Comparison of ENCODE assay signal across 8 cellular contexts in the genomic region with DNA sequence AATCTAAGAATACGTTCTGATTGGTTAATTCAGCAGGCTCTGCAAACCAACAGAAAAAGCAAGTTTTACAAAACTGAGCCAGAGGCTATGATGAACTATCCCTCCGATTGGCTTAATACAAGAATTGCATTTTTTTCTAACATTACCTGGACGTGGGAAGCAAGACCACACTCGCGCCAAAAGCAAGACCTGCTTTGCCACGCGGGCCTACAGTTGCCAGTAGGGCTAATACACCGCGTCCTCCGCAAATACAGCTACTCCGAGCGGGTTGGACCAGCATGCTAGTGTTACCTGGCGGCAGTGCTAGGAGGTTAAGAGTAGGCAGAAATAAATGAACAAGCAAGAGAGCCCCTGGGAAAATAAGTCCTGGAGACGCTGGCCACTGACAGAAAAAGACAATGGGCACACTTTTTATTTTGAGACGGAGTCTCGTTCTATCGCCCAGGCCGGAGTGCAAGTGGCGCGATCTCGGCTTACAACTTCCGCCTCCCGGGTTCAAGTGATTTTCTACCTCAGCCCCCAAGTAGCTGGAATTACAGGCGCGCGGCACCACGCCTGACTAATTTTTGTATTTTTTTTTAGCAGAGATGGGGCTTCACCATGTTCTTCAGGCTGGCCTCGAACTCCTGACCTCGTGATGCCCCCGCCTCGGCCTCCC.
DNase-seq lines count a peak whose midpoint lies in the region; ATAC-seq and TF ChIP-seq lines count a peak whose summit lies in the region.

No MANE protein-coding gene starts in this region.

- no peaks in the 10 kb centered on the region for H3K9me3 ChIP-seq in BLaER1 treated with 17β-estradiol and CSF1 and Interleukin-3, amounts not matched to agents 10 nM and 100 nM (replicated peaks in 1 of 11)
- H3K9me3 ChIP-seq in PC-9 (ENCODE audit: insufficient read depth, low read depth) = no peaks in the 10 kb centered on the region
- H3K9me3 ChIP-seq in mesenchymal stem cell (ENCODE audit: control insufficient read depth, low read length) = no peaks in the 10 kb centered on the region
- H3K9me3 ChIP-seq in thymus (ENCODE audit: control insufficient read depth) = no peaks in the 10 kb centered on the region

- H2BK5ac ChIP-seq in mesenchymal stem cell (ENCODE audit: low read depth, low read length, poor library complexity, severe bottlenecking) = no peak overlapping the region

- TF ChIP-seq CTCF in PC-9 (conservative IDR thresholded peaks at IDR 0.05) = no peak
- TF ChIP-seq CTCF in brain microvascular endothelial cell (IDR thresholded peaks at IDR 0.05; ENCODE audit: low read depth, low read length, missing control alignments) = no peak

- no peak overlapping the region for H4K91ac ChIP-seq in mesenchymal stem cell (ENCODE audit: low read length)

- H3K9me2 ChIP-seq in PC-9 (ENCODE audit: insufficient read depth) = no peaks in the 10 kb centered on the region

- H3K4me3 ChIP-seq in BLaER1 treated with 17β-estradiol and CSF1 and Interleukin-3, amounts not matched to agents 10 nM and 100 nM = peak overlapping the region; percentile 61 to 79 (median 72)
- peak overlapping the region; percentile 70 for H3K4me3 ChIP-seq in PC-9
- H3K4me3 ChIP-seq in brain microvascular endothelial cell (ENCODE audit: low read depth, low read length) = peak overlapping the region; percentile 59
- H3K4me3 ChIP-seq in mesenchymal stem cell (ENCODE audit: insufficient read depth in 1 of 2, low read depth in 1 of 2, low read length in 2 of 2) = peak overlapping the region in 1 of 2 experiments; percentile 81
- peak overlapping the region; percentile 85 for H3K4me3 ChIP-seq in thymus (ENCODE audit: low read length)

- WGBS in mesenchymal stem cell = 39% methylated on average over 31 of the region's 31 CpGs
- WGBS in thymus = 22% methylated on average over 31 of the region's 31 CpGs

- H2BK120ac ChIP-seq in mesenchymal stem cell (ENCODE audit: low read depth, low read length) = no peak overlapping the region

- H3K79me2 ChIP-seq in PC-9 (ENCODE audit: low read depth) = no peaks in the 10 kb centered on the region

- POLR2A ChIA-PET in PC-9 (lab: Charles Lee; ENCODE audit: unreplicated experiment) = interaction anchor here (0.6 to 1.8 kb wide), 7 partner anchors 9 to 1602 kb away, joined by 3 to 16 read pairs (median 6); a partner anchor contains a TSS

- H3K27ac ChIP-seq in BLaER1 treated with 17β-estradiol and CSF1 and Interleukin-3, amounts not matched to agents 10 nM and 100 nM = peak overlapping the region; percentile 67 to 97 (median 92); a peak in 20 of 22 replicates
- H3K27ac ChIP-seq in PC-9 = peak overlapping the region; percentile 57
- no peak overlapping the region for H3K27ac ChIP-seq in brain microvascular endothelial cell
- no peak overlapping the region for H3K27ac ChIP-seq in mesenchymal stem cell (ENCODE audit: low read length, poor library complexity, severe bottlenecking)
- H3K27ac ChIP-seq in thymus (ENCODE audit: low read depth) = peak overlapping the region; percentile 100

- no peaks in the 10 kb centered on the region for H3K79me1 ChIP-seq in mesenchymal stem cell (replicated peaks; ENCODE audit: low read length, poor library complexity, severe bottlenecking)

- no peak overlapping the region for H3K14ac ChIP-seq in mesenchymal stem cell (ENCODE audit: low read length in 2 of 2)

- H3K9ac ChIP-seq in BLaER1 treated with 17β-estradiol and CSF1 and Interleukin-3, amounts not matched to agents 10 nM and 100 nM = peak overlapping the region; percentile 79 to 97 (median 92)
- peak overlapping the region; percentile 51 for H3K9ac ChIP-seq in mesenchymal stem cell (ENCODE audit: low read length)

- peak overlapping the region; percentile 91 for H4K8ac ChIP-seq in mesenchymal stem cell (ENCODE audit: low read length)

- H2BK12ac ChIP-seq in mesenchymal stem cell (ENCODE audit: low read length in 2 of 2) = no peak overlapping the region

- peaks cover 14 to 36% (median 19%) of the 10 kb centered on the region in 10 experiments for H3K4me1 ChIP-seq in BLaER1 treated with 17β-estradiol and CSF1 and Interleukin-3, amounts not matched to agents 10 nM and 100 nM
- H3K4me1 ChIP-seq in PC-9 (replicated peaks; ENCODE audit: insufficient read depth) (peaks cover 25% of the 10 kb centered on the region), mesenchymal stem cell (ENCODE audit: control insufficient read depth, insufficient read depth, low read depth, low read length) (peaks cover 10% of the 10 kb centered on the region), thymus (ENCODE audit: control insufficient read depth, insufficient read depth, low read length) (peaks cover 6% of the 10 kb centered on the region)

- CTCF ChIA-PET in PC-9 (lab: Charles Lee) = interaction anchor here (0.6 kb wide), 1 partner anchor 91 kb away, joined by 7 read pairs; no protein-coding TSS in a partner anchor

- H2BK15ac ChIP-seq in mesenchymal stem cell (ENCODE audit: low read depth, poor library complexity, severe bottlenecking) = peak overlapping the region; percentile 67

- ATAC-seq in GM21576 (IDR thresholded peaks at IDR 0.05; ENCODE audit: unreplicated experiment) (peak; percentile 2), HG03521 (IDR thresholded peaks at IDR 0.05; ENCODE audit: unreplicated experiment) (no peak)

- in situ Hi-C loops in brain microvascular endothelial cell (cut with HindIII; ENCODE audit: low pct_ligation_motif_present, low sequenced_read_pairs) = no loop called here

- peaks cover 23% of the 10 kb centered on the region for H3F3A ChIP-seq in PC-9 (ENCODE audit: insufficient read depth, low read depth)

- no peaks in the 10 kb centered on the region; a peak in 2 of 22 replicates for H4K20me1 ChIP-seq in BLaER1 treated with 17β-estradiol and CSF1 and Interleukin-3, amounts not matched to agents 10 nM and 100 nM
- no peaks in the 10 kb centered on the region for H4K20me1 ChIP-seq in PC-9 (ENCODE audit: insufficient read depth)

- intact Hi-C loops in PC-9 (cut with micrococcal nuclease; ENCODE audit: unreplicated experiment) = no loop called here

- no peak overlapping the region for H3K23ac ChIP-seq in mesenchymal stem cell (ENCODE audit: low read length in 2 of 2)

- DNase-seq in PC-9 = peak; percentile 63 to 76
- DNase-seq in brain microvascular endothelial cell = no peak
- no peak for DNase-seq in mesenchymal stem cell
- DNase-seq in SKM-1 treated with dmso at 0.1 percent for 144 hours (lab: John Stamatoyannopoulos, UW; ENCODE audit: unreplicated experiment) = no peak

- peak overlapping the region in 1 of 2 experiments; percentile 91 for H3K4ac ChIP-seq in mesenchymal stem cell (ENCODE audit: low read depth in 1 of 2, low read length in 2 of 2)

- peaks cover 0 to under 1% (median 0%) of the 10 kb centered on the region in 11 experiments; a peak in 1 of 22 replicates for H3K36me3 ChIP-seq in BLaER1 treated with 17β-estradiol and CSF1 and Interleukin-3, amounts not matched to agents 10 nM and 100 nM
- H3K36me3 ChIP-seq in PC-9 (ENCODE audit: low read depth) (no peaks in the 10 kb centered on the region), brain microvascular endothelial cell (replicated peaks) (no peaks in the 10 kb centered on the region), mesenchymal stem cell (ENCODE audit: control insufficient read depth in 1 of 2, insufficient read depth in 2 of 2, low read depth in 1 of 2, low read length in 2 of 2) (no peaks in the 10 kb centered on the region), thymus (ENCODE audit: control insufficient read depth, insufficient read depth) (no peaks in the 10 kb centered on the region)

- peak overlapping the region; percentile 28 to 78 for H3K18ac ChIP-seq in mesenchymal stem cell (ENCODE audit: low read depth in 1 of 2, low read length in 2 of 2)

- TSS peak; percentile 92 for BruUV-seq in PC-9 (replicated peaks; lab: Mats Ljungman, UMichigan)

- peaks cover 0 to 16% (median 0%) of the 10 kb centered on the region in 11 experiments; a peak in 7 of 22 replicates for H3K27me3 ChIP-seq in BLaER1 treated with 17β-estradiol and CSF1 and Interleukin-3, amounts not matched to agents 10 nM and 100 nM
- H3K27me3 ChIP-seq in PC-9 (ENCODE audit: insufficient read depth, low read depth) = no peaks in the 10 kb centered on the region
- H3K27me3 ChIP-seq in brain microvascular endothelial cell (replicated peaks) = no peaks in the 10 kb centered on the region
- peaks cover 0 to 57% of the 10 kb centered on the region in 2 experiments for H3K27me3 ChIP-seq in mesenchymal stem cell (ENCODE audit: control insufficient read depth in 1 of 2, insufficient read depth in 1 of 2, low read length in 2 of 2)
- no peaks in the 10 kb centered on the region for H3K27me3 ChIP-seq in thymus (ENCODE audit: control insufficient read depth, insufficient read depth)

- no peak overlapping the region for H2AK5ac ChIP-seq in mesenchymal stem cell (ENCODE audit: low read length, severe bottlenecking)

- H3K4me2 ChIP-seq in BLaER1 treated with 17β-estradiol and CSF1 and Interleukin-3, amounts not matched to agents 10 nM and 100 nM = peak overlapping the region; percentile 85 to 98 (median 96)
- H3K4me2 ChIP-seq in PC-9 (peak overlapping the region; percentile 80), mesenchymal stem cell (ENCODE audit: low read length, poor library complexity, severe bottlenecking) (peak overlapping the region; percentile 99)

- H2AFZ ChIP-seq in PC-9 (peak overlapping the region; percentile 87), mesenchymal stem cell (ENCODE audit: low read depth, low read length) (peak overlapping the region; percentile 8)

Comparison
In these comparisons a context has a peak if more than half of its experiments do, and no peak if none do; other contexts are left out.
1. H3K27ac ChIP-seq: peak in BLaER1 treated with 17β-estradiol and CSF1 and Interleukin-3, amounts not matched to agents 10 nM and 100 nM (11 of 11), PC-9 (single experiment) and thymus (single experiment); none in brain microvascular endothelial cell (single experiment) and mesenchymal stem cell (single experiment).
2. DNase-seq: peak in PC-9 (2 of 2); none in brain microvascular endothelial cell (single experiment), mesenchymal stem cell (single experiment) and SKM-1 treated with dmso at 0.1 percent for 144 hours (single experiment).
3. Peak in every context shown above with its lines, with median percentiles within 50 percentile points of each other: H3K4me2 ChIP-seq.